2 cellular contexts compared by ENCODE assay signal in genomic region chr15:63870403-63871209, GRCh38.
TF ChIP-seq lines count a peak whose summit lies in the region.

No MANE protein-coding gene starts in this region.

TF ChIP-seq in IMR-90, 13 proteins besides CTCF, POLR2A, EP300 and RAD21:
- TF ChIP-seq FOS (IDR thresholded peaks at IDR 0.05; ENCODE audit: low read depth, low read length): no peak
- TF ChIP-seq SMC3 (IDR thresholded peaks at IDR 0.05; ENCODE audit: low read depth, low read length): 0 out of 2 replicates have a peak, but pooled peaks have one; percentile 20
- peak; percentile 24; the same call in 1 of the 2 replicates for TF ChIP-seq MAZ (IDR thresholded peaks at IDR 0.05; ENCODE audit: borderline replicate concordance, low read depth, low read length)
- TF ChIP-seq RCOR1 (IDR thresholded peaks at IDR 0.05; ENCODE audit: insufficient replicate concordance, low read length): peak; percentile 98
- TF ChIP-seq MXI1 (IDR thresholded peaks at IDR 0.05; ENCODE audit: borderline replicate concordance, low read depth, low read length): peak; percentile 99
- TF ChIP-seq CHD1 (IDR thresholded peaks at IDR 0.05; ENCODE audit: low read depth, low read length): no peak
- TF ChIP-seq BHLHE40 (IDR thresholded peaks at IDR 0.05; ENCODE audit: low read depth, low read length): no peak

TF ChIP-seq in K562, 482 proteins besides CTCF, POLR2A, EP300 and RAD21 (continues in another document):
- TF ChIP-seq MAFG (tag; conservative IDR thresholded peaks at IDR 0.05) (no peak), ZNF212 (CRISPR knock-in tag; IDR thresholded peaks at IDR 0.05) (no peak), ATF2 (CRISPR knock-in tag; IDR thresholded peaks at IDR 0.05) (0 out of 2 replicates have a peak, but pooled peaks have one; percentile 46), FOXA3 (CRISPR knock-in tag; conservative IDR thresholded peaks at IDR 0.05 in 1 of 2, IDR thresholded peaks at IDR 0.05 in 1 of 2) (no peak; a peak in 1 of 4 replicates), ZNF609 (CRISPR knock-in tag; IDR thresholded peaks at IDR 0.05; ENCODE audit: borderline replicate concordance) (peak; percentile 88), MEF2D (tag; conservative IDR thresholded peaks at IDR 0.05; ENCODE audit: low read depth) (peak; percentile 86), MAZ (CRISPR knock-in tag; conservative IDR thresholded peaks at IDR 0.05 in 1 of 2, IDR thresholded peaks at IDR 0.05 in 1 of 2) (peak in 1 of 2 experiments; percentile 93; a peak in 2 of 4 replicates), BCL6 (CRISPR knock-in tag; IDR thresholded peaks at IDR 0.05) (no peak), STAT6 (CRISPR knock-in tag; IDR thresholded peaks at IDR 0.05) (no peak), MXD1 (CRISPR knock-in tag; IDR thresholded peaks at IDR 0.05; ENCODE audit: borderline replicate concordance, poor library complexity, severe bottlenecking) (peak; percentile 31), ADNP (tag; IDR thresholded peaks at IDR 0.05) (no peak), NFATC3 (IDR thresholded peaks at IDR 0.05) (no peak), POLR2H (tag; IDR thresholded peaks at IDR 0.05; ENCODE audit: low read depth) (no peak), ZNF717 (CRISPR knock-in tag; IDR thresholded peaks at IDR 0.05) (no peak), CHD4 (IDR thresholded peaks at IDR 0.05; ENCODE audit: insufficient read depth, insufficient replicate concordance, low read depth, low read length, poor library complexity, severe bottlenecking) (no peak), RHOXF2B (CRISPR knock-in tag; conservative IDR thresholded peaks at IDR 0.05) (no peak), PPARD (CRISPR knock-in tag; IDR thresholded peaks at IDR 0.05) (no peak), PTRF (tag; IDR thresholded peaks at IDR 0.05) (0 out of 2 replicates have a peak, but pooled peaks have one; percentile 3), PATZ1 (CRISPR knock-in tag; IDR thresholded peaks at IDR 0.05; ENCODE audit: borderline replicate concordance) (no peak), EGR1 (conservative IDR thresholded peaks at IDR 0.05) (no peak), ZNF175 (CRISPR knock-in tag; IDR thresholded peaks at IDR 0.05; ENCODE audit: low read depth) (peak; percentile 62; the same call in 1 of the 2 replicates), THAP12 (CRISPR knock-in tag; IDR thresholded peaks at IDR 0.05) (no peak), ZNF511 (CRISPR knock-in tag; IDR thresholded peaks at IDR 0.05) (peak; percentile 99), LARP7 (IDR thresholded peaks at IDR 0.05) (no peak), RBM15 (IDR thresholded peaks at IDR 0.05; ENCODE audit: insufficient read depth, low read length) (no peak), NCOA6 (IDR thresholded peaks at IDR 0.05) (peak; percentile 93), CTBP1 (IDR thresholded peaks at IDR 0.05; ENCODE audit: borderline replicate concordance) (no peak), NR3C1 (CRISPR knock-in tag; IDR thresholded peaks at IDR 0.05) (peak; percentile 95), CHCHD3 (CRISPR knock-in tag; IDR thresholded peaks at IDR 0.05) (no peak), SP2 (IDR thresholded peaks at IDR 0.05; ENCODE audit: extremely low read depth, low read depth, low read length, poor library complexity, severe bottlenecking) (no peak), SAFB (IDR thresholded peaks at IDR 0.05; ENCODE audit: borderline replicate concordance, low read depth, low read length) (no peak), ZBED1 (IDR thresholded peaks at IDR 0.05) (no peak), E2F1 (CRISPR knock-in tag; IDR thresholded peaks at IDR 0.05) (peak; percentile 91), TAL1 (IDR thresholded peaks at IDR 0.05) (no peak), PHB2 (IDR thresholded peaks at IDR 0.05; ENCODE audit: low read depth) (no peak), REST (CRISPR knock-in tag; IDR thresholded peaks at IDR 0.05; ENCODE audit: low read depth) (peak; percentile 99)
